8 cellular contexts compared by ENCODE assay signal in the genomic region with DNA sequence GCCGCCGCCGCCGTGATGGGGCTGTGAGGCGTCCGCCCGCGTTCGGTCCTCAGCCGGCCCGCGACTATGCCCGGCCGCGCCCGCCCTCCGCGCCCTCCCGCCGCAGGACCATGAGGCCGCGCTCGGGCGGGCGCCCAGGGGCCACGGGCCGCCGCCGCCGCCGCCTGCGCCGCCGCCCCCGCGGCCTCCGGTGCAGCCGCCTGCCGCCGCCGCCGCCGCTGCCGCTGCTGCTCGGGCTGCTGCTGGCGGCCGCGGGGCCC. TPM values are rescaled to one million over a fixed set of nuclear protein-coding genes. Genes with fewer than 3 reads are reported as not detected.
DNase-seq lines count a peak whose midpoint lies in the region; ATAC-seq and TF ChIP-seq lines count a peak whose summit lies in the region.

No MANE protein-coding gene starts in this region.

- no peaks in the 10 kb centered on the region for H3K36me3 Mint-ChIP-seq in endodermal cell (ENCODE audit: low read depth)

- peaks cover 5% of the 10 kb centered on the region for H3K27me3 Mint-ChIP-seq in endodermal cell (ENCODE audit: insufficient read depth)

- no peak overlapping the region for H3K27ac Mint-ChIP-seq in endodermal cell

- peaks cover 43% of the 10 kb centered on the region for H3K4me1 Mint-ChIP-seq in endodermal cell

- H3K27ac ChIP-seq in HL-60 (replicated peaks) (no peak overlapping the region), endodermal cell (ENCODE audit: low read depth, low read length) (no peak overlapping the region), rectal smooth muscle tissue (ENCODE audit: low read depth, low read length) (peak overlapping the region; percentile 55)

- ATAC-seq in GM18873 (IDR thresholded peaks at IDR 0.05; ENCODE audit: low FRiP score, unreplicated experiment), result no peak

- H3K36me3 ChIP-seq in endodermal cell (ENCODE audit: control insufficient read depth, insufficient read depth, low read length) (no peaks in the 10 kb centered on the region), rectal smooth muscle tissue (ENCODE audit: control insufficient read depth, insufficient read depth, low read length) (no peaks in the 10 kb centered on the region)

- H3K4me1 ChIP-seq in endodermal cell (ENCODE audit: control insufficient read depth, insufficient read depth, low read length), result peaks cover 15% of the 10 kb centered on the region
- H3K4me1 ChIP-seq in rectal smooth muscle tissue (ENCODE audit: control insufficient read depth, insufficient read depth, low read length), result peaks cover 8% of the 10 kb centered on the region

- H3K9me3 Mint-ChIP-seq in endodermal cell, result no peaks in the 10 kb centered on the region

- peak overlapping the region; percentile 79 for H3K4me3 Mint-ChIP-seq in endodermal cell

- WGBS in endodermal cell (ENCODE audit: insufficient coverage in 1 of 2, insufficient read length in 1 of 2), 2 experiments, result 0% methylated on average over 48 of the region's 48 CpGs; no CpG with 5 or more reads in 1 of the 2 experiments

- H3K9me3 ChIP-seq in endodermal cell (ENCODE audit: control insufficient read depth, low read length), result no peaks in the 10 kb centered on the region

- DNase-seq in GM12865 (ENCODE audit: low read depth) (no peak), HL-60 (ENCODE audit: low read depth in 1 of 2, low spot score in 1 of 2) (no peak), endodermal cell (no peak), T-helper 1 cell (no peak), activated gamma-delta T cell (lab: John Stamatoyannopoulos, UW) (no peak), OCI-M2 (lab: John Stamatoyannopoulos, UW; ENCODE audit: unreplicated experiment) (no peak)

- H3K27me3 ChIP-seq in HL-60 (ENCODE audit: insufficient read depth, poor library complexity, severe bottlenecking) (no peaks in the 10 kb centered on the region), endodermal cell (ENCODE audit: control insufficient read depth, insufficient read depth, low read length, poor library complexity, severe bottlenecking) (peaks cover 6% of the 10 kb centered on the region), rectal smooth muscle tissue (ENCODE audit: control insufficient read depth, insufficient read depth, low read length) (no peaks in the 10 kb centered on the region)

- TF ChIP-seq CTCF in GM12865 (IDR thresholded peaks at IDR 0.05; ENCODE audit: insufficient read depth, low read depth, low read length, missing control alignments), result no peak
- TF ChIP-seq CTCF in HL-60 (IDR thresholded peaks at IDR 0.05; ENCODE audit: insufficient read depth, low read length), result no peak
- no peak for TF ChIP-seq CTCF in endodermal cell (conservative IDR thresholded peaks at IDR 0.05)

- H3K4me3 ChIP-seq in GM12865 (ENCODE audit: low read depth, low read length) (peak overlapping the region; percentile 35), HL-60 (replicated peaks; ENCODE audit: insufficient read depth, low read length) (peak overlapping the region; percentile 60), endodermal cell (ENCODE audit: low read length) (no peak overlapping the region), rectal smooth muscle tissue (ENCODE audit: low read length) (peak overlapping the region; percentile 58)

- H3K9ac ChIP-seq in endodermal cell (ENCODE audit: extremely low read depth, low read length, poor library complexity, severe bottlenecking) (no peak overlapping the region), rectal smooth muscle tissue (ENCODE audit: low read length) (no peak overlapping the region)

RNA-seq across cellular contexts. Expression of a gene that starts 0.2 kb away (rescaled TPM):
- 10 to 100 TPM; 15.8 to 19.8 TPM for total RNA-seq in endodermal cell
- 35.8 TPM for polyA plus RNA-seq in endodermal cell (2013, experiment 1 of 2)
- 29.9 TPM for polyA plus RNA-seq in endodermal cell (2013, experiment 2 of 2)
